Comparison of ENCODE assay signal across 26 cellular contexts in the genomic region with DNA sequence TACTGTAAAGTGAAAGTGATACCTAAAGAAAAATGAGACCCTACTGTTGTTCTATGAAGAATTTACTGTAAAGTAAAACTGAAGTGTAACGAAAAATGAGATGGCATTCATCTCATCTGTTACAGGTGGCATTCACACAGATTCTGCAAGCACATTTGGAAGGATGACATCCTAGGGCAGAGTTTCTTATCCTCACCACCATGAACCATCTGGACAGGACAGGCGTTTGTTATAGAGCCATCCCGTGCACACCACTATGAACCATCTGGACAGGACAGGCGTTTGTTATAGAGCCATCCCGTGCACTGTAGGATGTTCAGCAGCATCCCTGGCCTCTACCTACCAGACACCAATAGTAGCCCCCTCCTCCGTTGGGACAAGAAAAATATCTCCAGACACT.
"Had no signal": no experiment of that assay in that cellular context is flagged by ENCODE, and none has a peak within 500 bp of the region (broad histone marks: within the 10 kb centered on the region; RNA-seq: fewer than 3 reads in every experiment).

No MANE protein-coding gene starts in this region.

- H3K9me3 ChIP-seq: esophagus muscularis mucosa, gastroesophageal sphincter, heart right ventricle, left lung, right lobe of liver, suprapubic skin, transverse colon, upper lobe of right lung, uterus had no signal

- H2AFZ ChIP-seq: neural progenitor cell, parathyroid adenoma had no signal

- H3K4me2 ChIP-seq: neural progenitor cell had no signal

- H3K36me3 ChIP-seq: esophagus muscularis mucosa, gastroesophageal sphincter, left lung, neural progenitor cell, right lobe of liver, suprapubic skin, upper lobe of right lung, uterus had no signal

- H3K4me1 Mint-ChIP-seq: nephron; neural progenitor cell; stimulated activated naive B cell treated with anti-CD40 and anti-IgM and Interleukin-4, amounts not matched to agents 10 μg/mL and 1 μg/mL and 100 μg/mL, for 72 hours had no signal

- H3K36me3 Mint-ChIP-seq: neural progenitor cell had no signal

- ATAC-seq: foreskin keratinocyte; gastroesophageal sphincter; heart right ventricle; left cardiac atrium; left lung; naive thymus-derived CD4-positive, alpha-beta T cell; right lobe of liver; stimulated activated naive B cell treated with anti-CD40 and anti-IgM and Interleukin-4, amounts not matched to agents 10 μg/mL and 1 μg/mL and 100 μg/mL, for 72 hours; upper lobe of right lung had no signal

- H3K9me3 Mint-ChIP-seq: dendritic cell treated with granulocyte-macrophage colony-stimulating factor and Interleukin-4, amounts not matched to agents 40 ng/mL and 50 ng/mL, for 4 days; naive thymus-derived CD4-positive, alpha-beta T cell; nephron; neural progenitor cell; stimulated activated naive B cell treated with anti-CD40 and anti-IgM and Interleukin-4, amounts not matched to agents 10 μg/mL and 1 μg/mL and 100 μg/mL, for 72 hours; stimulated activated naive CD8-positive, alpha-beta T cell treated with anti-CD3 and anti-CD28 coated beads, Interleukin-15, Interleukin-2, amounts not matched to agents 100 ng/mL and 50 ng/mL, for 24 hours had no signal

- DNase-seq: effector CD8-positive, alpha-beta T cell; foreskin keratinocyte; heart right ventricle; hippocampal formation; left cardiac atrium; left lung; mesendoderm; midbrain; naive thymus-derived CD4-positive, alpha-beta T cell; right lobe of liver; small intestine; stimulated activated CD4-positive, alpha-beta T cell treated with anti-CD3 and anti-CD28 coated beads, Interleukin-15, amount 100 ng/mL, for 24 hours; stimulated activated CD4-positive, alpha-beta T cell treated with anti-CD3 and anti-CD28 coated beads, Interleukin-2, amount 100 ng/mL, for 48 hours; stimulated activated naive B cell treated with anti-CD40 and anti-IgM and Interleukin-4, amounts not matched to agents 10 μg/mL and 1 μg/mL and 100 μg/mL, for 72 hours; transverse colon; upper lobe of right lung; uterus had no signal

- H3K4me3 Mint-ChIP-seq: dendritic cell treated with granulocyte-macrophage colony-stimulating factor and Interleukin-4, amounts not matched to agents 40 ng/mL and 50 ng/mL, for 4 days; naive thymus-derived CD4-positive, alpha-beta T cell; nephron; neural progenitor cell; stimulated activated naive B cell treated with anti-CD40 and anti-IgM and Interleukin-4, amounts not matched to agents 10 μg/mL and 1 μg/mL and 100 μg/mL, for 72 hours; stimulated activated naive CD8-positive, alpha-beta T cell treated with anti-CD3 and anti-CD28 coated beads, Interleukin-15, Interleukin-2, amounts not matched to agents 100 ng/mL and 50 ng/mL, for 24 hours had no signal

- H3K9ac ChIP-seq: neural progenitor cell, parathyroid adenoma had no signal

- H3K27ac ChIP-seq: esophagus muscularis mucosa, gastroesophageal sphincter, heart right ventricle, left lung, neural progenitor cell, parathyroid adenoma, right lobe of liver, suprapubic skin, transverse colon, upper lobe of right lung, uterus had no signal

- H3K27ac Mint-ChIP-seq: dendritic cell treated with granulocyte-macrophage colony-stimulating factor and Interleukin-4, amounts not matched to agents 40 ng/mL and 50 ng/mL, for 4 days; naive thymus-derived CD4-positive, alpha-beta T cell; nephron; neural progenitor cell; progenitor cell of endocrine pancreas; stimulated activated naive B cell treated with anti-CD40 and anti-IgM and Interleukin-4, amounts not matched to agents 10 μg/mL and 1 μg/mL and 100 μg/mL, for 72 hours; stimulated activated naive CD8-positive, alpha-beta T cell treated with anti-CD3 and anti-CD28 coated beads, Interleukin-15, Interleukin-2, amounts not matched to agents 100 ng/mL and 50 ng/mL, for 24 hours had no signal

- H3K4me3 ChIP-seq: esophagus muscularis mucosa, gastroesophageal sphincter, heart right ventricle, left lung, neural progenitor cell, right lobe of liver, suprapubic skin, transverse colon, upper lobe of right lung, uterus had no signal

- H3K4me1 ChIP-seq: esophagus muscularis mucosa, gastroesophageal sphincter, heart right ventricle, left lung, neural progenitor cell, parathyroid adenoma, right lobe of liver, suprapubic skin, transverse colon, upper lobe of right lung, uterus had no signal

- H3K27me3 ChIP-seq: esophagus muscularis mucosa, foreskin keratinocyte, gastroesophageal sphincter, heart right ventricle, left lung, neural progenitor cell, right lobe of liver, suprapubic skin, transverse colon, upper lobe of right lung, uterus had no signal

- H3K27me3 Mint-ChIP-seq: dendritic cell treated with granulocyte-macrophage colony-stimulating factor and Interleukin-4, amounts not matched to agents 40 ng/mL and 50 ng/mL, for 4 days; naive thymus-derived CD4-positive, alpha-beta T cell; progenitor cell of endocrine pancreas; stimulated activated naive B cell treated with anti-CD40 and anti-IgM and Interleukin-4, amounts not matched to agents 10 μg/mL and 1 μg/mL and 100 μg/mL, for 72 hours; stimulated activated naive CD8-positive, alpha-beta T cell treated with anti-CD3 and anti-CD28 coated beads, Interleukin-15, Interleukin-2, amounts not matched to agents 100 ng/mL and 50 ng/mL, for 24 hours had no signal
